8 cellular contexts compared by ENCODE assay signal in genomic region chr4:120977435-120977997, GRCh38. TPM values are rescaled to one million over a fixed set of nuclear protein-coding genes. Genes with fewer than 3 reads are reported as not detected.
A peak's percentile ranks its signal among the peaks of the same experiment; 100 is the strongest.
DNase-seq lines count a peak whose midpoint lies in the region; ATAC-seq and TF ChIP-seq lines count a peak whose summit lies in the region.

No MANE protein-coding gene starts in this region.

- no peaks in the 10 kb centered on the region for H3K79me2 ChIP-seq in OCI-LY3 (ENCODE audit: low read length)

- H2AFZ ChIP-seq in OCI-LY3 (ENCODE audit: low read depth, low read length): peak overlapping the region; percentile 94

- H3K36me3 ChIP-seq in OCI-LY3 (replicated peaks; ENCODE audit: low read depth, low read length) (no peaks in the 10 kb centered on the region), psoas muscle (ENCODE audit: insufficient read depth in 1 of 2, low read depth in 1 of 2) (no peaks in the 10 kb centered on the region)

- H3K27me3 ChIP-seq in OCI-LY3 (ENCODE audit: low read depth, low read length): 0 out of 2 replicates have a peak, but pooled peaks cover 4% of the 10 kb centered on the region
- H3K27me3 ChIP-seq in psoas muscle (ENCODE audit: insufficient read depth in 3 of 3, low read length in 2 of 3): no peaks in the 10 kb centered on the region

- no peak overlapping the region for H3K9ac ChIP-seq in OCI-LY3 (ENCODE audit: low read length)

- DNase-seq in AML-193 (lab: John Stamatoyannopoulos, UW): peak; percentile 20 to 31
- peak; percentile 43 for DNase-seq in epidermal melanocyte (ENCODE audit: insufficient read length, low spot score)
- no peak for DNase-seq in psoas muscle
- no peak for DNase-seq in GF-D8 (lab: John Stamatoyannopoulos, UW)

- peak; percentile 79 for TF ChIP-seq CTCF in OCI-LY3 (IDR thresholded peaks at IDR 0.05; ENCODE audit: low read depth, low read length)
- TF ChIP-seq CTCF in psoas muscle (IDR thresholded peaks at IDR 0.05): peak; percentile 25

- H3K4me3 ChIP-seq in OCI-LY3 (ENCODE audit: low read length) (peak overlapping the region; percentile 48), psoas muscle (no peak overlapping the region)

- ATAC-seq in GM18508 (IDR thresholded peaks at IDR 0.05; ENCODE audit: insufficient read depth, unreplicated experiment) (peak; percentile 89), HG02884 (IDR thresholded peaks at IDR 0.05; ENCODE audit: unreplicated experiment) (peak; percentile 88), psoas muscle (no peak), GM21360 (IDR thresholded peaks at IDR 0.05; ENCODE audit: unreplicated experiment) (no peak)

- 72 to 80% (median 76%) methylated on average over 2 of the region's 2 CpGs for WGBS in psoas muscle, 3 donors

- no peaks in the 10 kb centered on the region for H3K9me3 ChIP-seq in OCI-LY3 (ENCODE audit: insufficient read depth, low read length)
- no peaks in the 10 kb centered on the region for H3K9me3 ChIP-seq in psoas muscle

- H3K27ac ChIP-seq in OCI-LY3 (ENCODE audit: low read length) (no peak overlapping the region), psoas muscle (no peak overlapping the region)

- H3K4me1 ChIP-seq in OCI-LY3 (ENCODE audit: low read length): peaks cover 3% of the 10 kb centered on the region; the same call in 1 of the 2 replicates
- no peaks in the 10 kb centered on the region for H3K4me1 ChIP-seq in psoas muscle

- intact Hi-C loops in psoas muscle (cut with DNase I): no loop called here

- H3K4me2 ChIP-seq in OCI-LY3 (ENCODE audit: low read length): peak overlapping the region; percentile 74

- no peaks in the 10 kb centered on the region for H4K20me1 ChIP-seq in OCI-LY3 (ENCODE audit: insufficient read depth, low read length)

RNA-seq across cellular contexts. Expression of gene PRDM5, which starts 55.0 kb away (rescaled TPM):
- total RNA-seq in psoas muscle: 1 to 10 TPM; 2.2 to 3.4 (median 2.6) TPM
- polyA plus RNA-seq in psoas muscle: under 1 TPM; 0.56 to 0.96 (median 0.96) TPM

Comparison
In these comparisons a context has a peak if more than half of its experiments do, and no peak if none do; other contexts are left out.
1. DNase-seq: peak in AML-193 (2 of 2) and epidermal melanocyte (single experiment); none in psoas muscle (0 of 2) and GF-D8 (single experiment).
2. ATAC-seq: peak in GM18508 (single experiment) and HG02884 (single experiment); none in psoas muscle (0 of 4) and GM21360 (single experiment).